Comparison of ENCODE assay signal across 16 cellular contexts in the genomic region with DNA sequence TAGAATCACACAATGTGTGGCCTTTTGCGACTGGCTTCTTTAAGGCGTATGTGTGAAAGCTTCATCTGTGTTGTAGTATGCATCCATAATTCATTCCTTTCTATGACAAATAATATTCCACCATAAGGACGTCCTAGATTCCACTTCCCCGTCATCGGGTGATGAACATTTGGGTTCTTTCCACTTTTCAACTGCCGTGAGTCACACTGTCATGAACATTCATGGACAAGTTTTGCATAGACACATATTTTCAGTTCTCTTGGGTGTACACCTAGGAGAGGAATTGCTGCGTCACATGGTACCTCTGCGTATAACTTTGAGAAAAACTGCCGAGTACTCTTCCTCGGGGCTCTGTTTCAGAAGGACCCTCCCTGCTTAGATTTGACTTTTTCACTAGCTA.
DNase-seq lines count a peak whose midpoint lies in the region; ATAC-seq and TF ChIP-seq lines count a peak whose summit lies in the region.
"Had no signal": no experiment of that assay in that cellular context is flagged by ENCODE, and none has a peak within 500 bp of the region (broad histone marks: within the 10 kb centered on the region; RNA-seq: fewer than 3 reads in every experiment).

No MANE protein-coding gene starts in this region.

- no peak overlapping the region for H2AFZ ChIP-seq in SK-N-SH (ENCODE audit: low read depth)

- H3K4me3 Mint-ChIP-seq in activated T-cell treated with anti-CD3 and anti-CD28 coated beads, Interleukin-2, amount 50 U/mL, for 24 hours: no peak overlapping the region
- H3K4me3 Mint-ChIP-seq: CD14-positive monocyte; CD8-positive, alpha-beta T cell; H9 had no signal

- H3K9me3 ChIP-seq in SK-N-SH (no peaks in the 10 kb centered on the region), esophagus muscularis mucosa (no peaks in the 10 kb centered on the region), upper lobe of left lung (no peaks in the 10 kb centered on the region)

- no peak overlapping the region for H3K27ac Mint-ChIP-seq in activated T-cell treated with anti-CD3 and anti-CD28 coated beads, Interleukin-2, amount 50 U/mL, for 24 hours
- H3K27ac Mint-ChIP-seq: CD14-positive monocyte; CD8-positive, alpha-beta T cell; H9 had no signal

- no peak for TF ChIP-seq POLR2A in esophagus muscularis mucosa (IDR thresholded peaks at IDR 0.05; ENCODE audit: low read depth)
- no peak for TF ChIP-seq POLR2A in upper lobe of left lung (IDR thresholded peaks at IDR 0.05)

- no peaks in the 10 kb centered on the region for H3K4me1 Mint-ChIP-seq in activated T-cell treated with anti-CD3 and anti-CD28 coated beads, Interleukin-2, amount 50 U/mL, for 24 hours (ENCODE audit: low read depth)
- H3K4me1 Mint-ChIP-seq: CD14-positive monocyte had no signal

- peak overlapping the region in 1 of 2 experiments; percentile 43; a peak in 1 of 4 replicates for H3K27ac ChIP-seq in SK-N-SH (ENCODE audit: low read depth in 2 of 2, low read length in 1 of 2)
- H3K27ac ChIP-seq in esophagus muscularis mucosa (replicated peaks in 1 of 4): peak overlapping the region in 3 of 4 donors; percentile 11 to 47 (median 45)
- H3K27ac ChIP-seq in upper lobe of left lung: no peak overlapping the region
- H3K27ac ChIP-seq: 22Rv1 had no signal

- CTCF ChIA-PET in SK-N-SH (lab: Yijun Ruan, JAX): interaction anchor here (0.8 to 1.4 kb wide), 2 partner anchors 10 to 13 kb away, joined by 3 to 5 read pairs; no protein-coding TSS in a partner anchor

- H3F3A ChIP-seq in SK-N-SH (replicated peaks; ENCODE audit: insufficient read depth): peaks cover 9% of the 10 kb centered on the region

- no peaks in the 10 kb centered on the region for H3K9me2 ChIP-seq in SK-N-SH

- no peak for TF ChIP-seq CTCF in SK-N-SH (IDR thresholded peaks at IDR 0.05)
- no peak for TF ChIP-seq CTCF in esophagus muscularis mucosa (IDR thresholded peaks at IDR 0.05)
- TF ChIP-seq CTCF in upper lobe of left lung (IDR thresholded peaks at IDR 0.05): no peak

- no peak overlapping the region for H3K9ac ChIP-seq in SK-N-SH

- intact Hi-C loops in esophagus muscularis mucosa (cut with DNase I): no loop called here

- no peaks in the 10 kb centered on the region for H4K20me1 ChIP-seq in SK-N-SH (ENCODE audit: insufficient read depth)

- H3K27me3 ChIP-seq in SK-N-SH (ENCODE audit: insufficient read depth) (no peaks in the 10 kb centered on the region), esophagus muscularis mucosa (no peaks in the 10 kb centered on the region), upper lobe of left lung (no peaks in the 10 kb centered on the region)

- DNase-seq in SK-N-SH: no peak
- peak; percentile 10 for DNase-seq in NCI-H526 treated with DMSO at 0.1 percent for 48 hours (lab: John Stamatoyannopoulos, UW)
- DNase-seq in esophagus muscularis mucosa (ENCODE audit: extremely low spot score): no peak
- DNase-seq in putamen (ENCODE audit: low spot score): peak; percentile 66
- no peak for DNase-seq in activated T-cell treated with anti-CD3 and anti-CD28 coated beads, Interleukin-2, amount 50 U/mL, for 24 hours
- no peak for DNase-seq in upper lobe of left lung
- DNase-seq: CD8-positive, alpha-beta T cell; COR-L47; DMS153; DMS79 treated with DMSO at 0.1 percent for 48 hours; GDM1; GOT3; H9 had no signal

- peaks cover 28% of the 10 kb centered on the region; the same call in 1 of the 2 replicates for H3K79me2 ChIP-seq in SK-N-SH (ENCODE audit: insufficient read depth)

- no peaks in the 10 kb centered on the region for H3K9me3 Mint-ChIP-seq in activated T-cell treated with anti-CD3 and anti-CD28 coated beads, Interleukin-2, amount 50 U/mL, for 24 hours
- H3K9me3 Mint-ChIP-seq: CD14-positive monocyte; CD8-positive, alpha-beta T cell; H9 had no signal

- 73% methylated on average over 8 of the region's 10 CpGs for WGBS in SK-N-SH (ENCODE audit: low lambda C conversion rate)
- 72% methylated on average over 10 of the region's 10 CpGs for WGBS in esophagus muscularis mucosa
- WGBS in upper lobe of left lung, 2 donors: 85 to 96% methylated on average over 10 of the region's 10 CpGs

- no peak for TF ChIP-seq RAD21 in SK-N-SH (IDR thresholded peaks at IDR 0.05; ENCODE audit: low read length)

- peaks cover 2 to 6% of the 10 kb centered on the region in 2 experiments for H3K36me3 ChIP-seq in SK-N-SH (replicated peaks in 1 of 2; ENCODE audit: control insufficient read depth in 1 of 2, insufficient read depth in 2 of 2, low read length in 1 of 2)
- peaks cover 0 to 26% (median 21%) of the 10 kb centered on the region in 4 donors for H3K36me3 ChIP-seq in esophagus muscularis mucosa
- H3K36me3 ChIP-seq in upper lobe of left lung: peaks cover 0 to 6% (median 1%) of the 10 kb centered on the region in 4 donors

- H3K36me3 Mint-ChIP-seq in activated T-cell treated with anti-CD3 and anti-CD28 coated beads, Interleukin-2, amount 50 U/mL, for 24 hours (ENCODE audit: low read depth): no peaks in the 10 kb centered on the region
- H3K36me3 Mint-ChIP-seq: CD14-positive monocyte; CD8-positive, alpha-beta T cell had no signal

- H3K27me3 Mint-ChIP-seq in activated T-cell treated with anti-CD3 and anti-CD28 coated beads, Interleukin-2, amount 50 U/mL, for 24 hours: peaks cover 2% of the 10 kb centered on the region

- TF ChIP-seq EP300 in SK-N-SH (IDR thresholded peaks at IDR 0.05; ENCODE audit: borderline replicate concordance in 1 of 2, low read depth in 1 of 2, low read length in 1 of 2): no peak
- no peak for TF ChIP-seq EP300 in esophagus muscularis mucosa (IDR thresholded peaks at IDR 0.05)
- TF ChIP-seq EP300 in upper lobe of left lung (IDR thresholded peaks at IDR 0.05): no peak

- no peak overlapping the region for H3K4me2 ChIP-seq in SK-N-SH

- peak; percentile 13; the same call in 1 of the 3 replicates for ATAC-seq in SK-N-SH treated with all-trans-retinoic acid at 6 μM for 48 hours
- no peak for ATAC-seq in upper lobe of left lung (ENCODE audit: low FRiP score in 2 of 2)
- ATAC-seq: CD8-positive, alpha-beta T cell had no signal

- no peak overlapping the region for H3K4me3 ChIP-seq in SK-N-SH (ENCODE audit: low read depth in 2 of 2, low read length in 1 of 2)
- H3K4me3 ChIP-seq in esophagus muscularis mucosa: no peak overlapping the region
- H3K4me3 ChIP-seq in upper lobe of left lung: no peak overlapping the region

- H3K4me1 ChIP-seq in SK-N-SH (ENCODE audit: control insufficient read depth in 1 of 2, insufficient read depth in 2 of 2, low read depth in 1 of 2, low read length in 1 of 2) (peaks cover 1 to 11% of the 10 kb centered on the region in 2 experiments; a peak in 1 of 4 replicates), esophagus muscularis mucosa (peaks cover 14 to 34% (median 28%) of the 10 kb centered on the region in 4 donors), upper lobe of left lung (no peaks in the 10 kb centered on the region)

- POLR2A ChIA-PET in SK-N-SH (lab: Yijun Ruan, JAX): no interaction called here

TF ChIP-seq in SK-N-SH treated with all-trans-retinoic acid at 6 μM for 48 hours, 23 proteins besides CTCF, POLR2A, EP300 and RAD21:
- TF ChIP-seq, protein P1, sequence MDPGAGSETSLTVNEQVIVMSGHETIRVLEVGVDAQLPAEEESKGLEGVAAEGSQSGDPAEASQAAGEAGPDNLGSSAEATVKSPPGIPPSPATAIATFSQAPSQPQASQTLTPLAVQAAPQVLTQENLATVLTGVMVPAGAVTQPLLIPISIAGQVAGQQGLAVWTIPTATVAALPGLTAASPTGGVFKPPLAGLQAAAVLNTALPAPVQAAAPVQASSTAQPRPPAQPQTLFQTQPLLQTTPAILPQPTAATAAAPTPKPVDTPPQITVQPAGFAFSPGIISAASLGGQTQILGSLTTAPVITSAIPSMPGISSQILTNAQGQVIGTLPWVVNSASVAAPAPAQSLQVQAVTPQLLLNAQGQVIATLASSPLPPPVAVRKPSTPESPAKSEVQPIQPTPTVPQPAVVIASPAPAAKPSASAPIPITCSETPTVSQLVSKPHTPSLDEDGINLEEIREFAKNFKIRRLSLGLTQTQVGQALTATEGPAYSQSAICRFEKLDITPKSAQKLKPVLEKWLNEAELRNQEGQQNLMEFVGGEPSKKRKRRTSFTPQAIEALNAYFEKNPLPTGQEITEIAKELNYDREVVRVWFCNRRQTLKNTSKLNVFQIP (CRISPR knock-in tag; IDR thresholded peaks at IDR 0.05; ENCODE audit: borderline replicate concordance, low read depth): no peak
- TF ChIP-seq ZC3H10 (CRISPR knock-in tag; IDR thresholded peaks at IDR 0.05): no peak
- TF ChIP-seq SNAI2 (CRISPR knock-in tag; IDR thresholded peaks at IDR 0.05): no peak

TF ChIP-seq in SK-N-SH, 30 proteins besides CTCF, POLR2A, EP300 and RAD21 (continues in another document):
- TF ChIP-seq FOXJ3 (CRISPR knock-in tag; IDR thresholded peaks at IDR 0.05) (no peak), RCOR1 (IDR thresholded peaks at IDR 0.05; ENCODE audit: low read length) (no peak), GABPA (IDR thresholded peaks at IDR 0.05; ENCODE audit: low read depth) (no peak), NRF1 (IDR thresholded peaks at IDR 0.05; ENCODE audit: low read depth, low read length) (no peak), MXI1 (IDR thresholded peaks at IDR 0.05; ENCODE audit: low read depth, low read length) (no peak), EZH2phosphoT487 (IDR thresholded peaks at IDR 0.05; ENCODE audit: borderline replicate concordance, low read depth) (no peak), TEAD4 (IDR thresholded peaks at IDR 0.05; ENCODE audit: borderline replicate concordance, insufficient read depth) (no peak), NFIC (IDR thresholded peaks at IDR 0.05; ENCODE audit: borderline replicate concordance) (no peak), ELF1 (IDR thresholded peaks at IDR 0.05) (no peak)
- TF ChIP-seq, protein P2, sequence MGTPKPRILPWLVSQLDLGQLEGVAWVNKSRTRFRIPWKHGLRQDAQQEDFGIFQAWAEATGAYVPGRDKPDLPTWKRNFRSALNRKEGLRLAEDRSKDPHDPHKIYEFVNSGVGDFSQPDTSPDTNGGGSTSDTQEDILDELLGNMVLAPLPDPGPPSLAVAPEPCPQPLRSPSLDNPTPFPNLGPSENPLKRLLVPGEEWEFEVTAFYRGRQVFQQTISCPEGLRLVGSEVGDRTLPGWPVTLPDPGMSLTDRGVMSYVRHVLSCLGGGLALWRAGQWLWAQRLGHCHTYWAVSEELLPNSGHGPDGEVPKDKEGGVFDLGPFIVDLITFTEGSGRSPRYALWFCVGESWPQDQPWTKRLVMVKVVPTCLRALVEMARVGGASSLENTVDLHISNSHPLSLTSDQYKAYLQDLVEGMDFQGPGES (IDR thresholded peaks at IDR 0.05; ENCODE audit: low read depth, low read length): no peak
- TF ChIP-seq, protein P3, sequence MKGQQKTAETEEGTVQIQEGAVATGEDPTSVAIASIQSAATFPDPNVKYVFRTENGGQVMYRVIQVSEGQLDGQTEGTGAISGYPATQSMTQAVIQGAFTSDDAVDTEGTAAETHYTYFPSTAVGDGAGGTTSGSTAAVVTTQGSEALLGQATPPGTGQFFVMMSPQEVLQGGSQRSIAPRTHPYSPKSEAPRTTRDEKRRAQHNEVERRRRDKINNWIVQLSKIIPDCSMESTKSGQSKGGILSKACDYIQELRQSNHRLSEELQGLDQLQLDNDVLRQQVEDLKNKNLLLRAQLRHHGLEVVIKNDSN (IDR thresholded peaks at IDR 0.05; ENCODE audit: borderline replicate concordance, low read depth): no peak

Comparison
In these comparisons a context has a peak if more than half of its experiments do, and no peak if none do; other contexts are left out.
1. DNase-seq: peak in NCI-H526 treated with DMSO at 0.1 percent for 48 hours (single experiment) and putamen (single experiment); none in SK-N-SH (single experiment), esophagus muscularis mucosa (single experiment), activated T-cell treated with anti-CD3 and anti-CD28 coated beads, Interleukin-2, amount 50 U/mL, for 24 hours (single experiment) and upper lobe of left lung (0 of 2).
2. H3K27ac ChIP-seq: peak in esophagus muscularis mucosa (3 of 4); none in upper lobe of left lung (0 of 4).